ENCODE assay signal across 1 cellular context in genomic region chr22:49826603-49827306, GRCh38.
TF ChIP-seq lines count a peak whose summit lies in the region.

No MANE protein-coding gene starts in this region.

TF ChIP-seq in K562, 482 proteins besides CTCF, POLR2A, EP300 and RAD21 (continued from another document and continues in another):
- TF ChIP-seq DEAF1 (CRISPR knock-in tag; IDR thresholded peaks at IDR 0.05) (no peak), PURB (CRISPR knock-in tag; IDR thresholded peaks at IDR 0.05; ENCODE audit: low read depth) (no peak), CEBPB (tag; IDR thresholded peaks at IDR 0.05) (no peak), POLR2G (IDR thresholded peaks at IDR 0.05; ENCODE audit: low read depth, low read length) (peak; percentile 71), NCOA6 (IDR thresholded peaks at IDR 0.05) (no peak), EWSR1 (IDR thresholded peaks at IDR 0.05; ENCODE audit: borderline replicate concordance, low read depth, partially characterized antibody) (no peak), UBTF (IDR thresholded peaks at IDR 0.05; ENCODE audit: borderline replicate concordance in 1 of 2, low read depth in 2 of 2, low read length in 2 of 2) (peak in 1 of 2 experiments; percentile 0; a peak in 2 of 4 replicates), ARID3B (CRISPR knock-in tag; IDR thresholded peaks at IDR 0.05; ENCODE audit: borderline replicate concordance) (no peak), ETS1 (conservative IDR thresholded peaks at IDR 0.05; ENCODE audit: control insufficient read depth, low read depth, low read length) (0 out of 2 replicates have a peak, but pooled peaks have one; percentile 22), ZNF639 (CRISPR knock-in tag; conservative IDR thresholded peaks at IDR 0.05 in 1 of 2, IDR thresholded peaks at IDR 0.05 in 1 of 2) (0 out of 4 replicates have a peak, but pooled peaks of 1 of the 2 experiments have one; percentile 22), ZNF239 (CRISPR knock-in tag; IDR thresholded peaks at IDR 0.05) (no peak), STAT5B (CRISPR knock-in tag; IDR thresholded peaks at IDR 0.05) (no peak), NFE2L1 (tag; IDR thresholded peaks at IDR 0.05; ENCODE audit: borderline replicate concordance, low read depth) (no peak), ZNF197 (CRISPR knock-in tag; IDR thresholded peaks at IDR 0.05; ENCODE audit: low read depth) (no peak), MTF1 (CRISPR knock-in tag; IDR thresholded peaks at IDR 0.05; ENCODE audit: borderline replicate concordance) (no peak), SMAD2 (IDR thresholded peaks at IDR 0.05; ENCODE audit: low read depth, low read length) (no peak), E2F6 (IDR thresholded peaks at IDR 0.05; ENCODE audit: borderline replicate concordance in 1 of 2, extremely low read depth in 1 of 2, insufficient read depth in 1 of 2, insufficient read length in 1 of 2, low read depth in 1 of 2, low read length in 1 of 2, poor library complexity in 1 of 2, severe bottlenecking in 1 of 2) (peak in 1 of 2 experiments; percentile 36), HOXB6 (CRISPR knock-in tag; IDR thresholded peaks at IDR 0.05; ENCODE audit: borderline replicate concordance) (no peak), HCFC1 (IDR thresholded peaks at IDR 0.05; ENCODE audit: low read depth, low read length) (no peak), JUN (IDR thresholded peaks at IDR 0.05; ENCODE audit: borderline replicate concordance, low read depth, low read length) (no peak), JUN (CRISPR knock-in tag; IDR thresholded peaks at IDR 0.05; ENCODE audit: borderline replicate concordance) (no peak), RBBP5 (IDR thresholded peaks at IDR 0.05; ENCODE audit: borderline replicate concordance, insufficient read depth, low read length, poor library complexity, severe bottlenecking) (peak; percentile 61), TGIF2 (CRISPR knock-in tag; IDR thresholded peaks at IDR 0.05) (no peak), EHMT2 (IDR thresholded peaks at IDR 0.05) (no peak), ETV5 (CRISPR knock-in tag; IDR thresholded peaks at IDR 0.05; ENCODE audit: low read depth) (no peak), ADNP (tag; IDR thresholded peaks at IDR 0.05) (no peak), ZNF253 (CRISPR knock-in tag; conservative IDR thresholded peaks at IDR 0.05) (no peak), TCF7 (IDR thresholded peaks at IDR 0.05; ENCODE audit: borderline replicate concordance) (no peak), L3MBTL2 (IDR thresholded peaks at IDR 0.05) (peak; percentile 67), E2F4 (CRISPR knock-in tag; IDR thresholded peaks at IDR 0.05; ENCODE audit: low read depth) (no peak), KAT2B (IDR thresholded peaks at IDR 0.05; ENCODE audit: low read depth, low read length) (no peak), ARNT (IDR thresholded peaks at IDR 0.05) (no peak), SIN3B (IDR thresholded peaks at IDR 0.05; ENCODE audit: low read depth) (0 out of 2 replicates have a peak, but pooled peaks have one; percentile 36), ZNF589 (CRISPR knock-in tag; IDR thresholded peaks at IDR 0.05; ENCODE audit: low read depth) (no peak), OTX1 (CRISPR knock-in tag; IDR thresholded peaks at IDR 0.05) (no peak), ZNF318 (IDR thresholded peaks at IDR 0.05; ENCODE audit: borderline replicate concordance in 1 of 2, low read depth in 1 of 2) (no peak), RNF219 (CRISPR knock-in tag; IDR thresholded peaks at IDR 0.05) (no peak), PHF8 (IDR thresholded peaks at IDR 0.05; ENCODE audit: borderline replicate concordance, low read length) (peak; percentile 42; the same call in 1 of the 2 replicates), SPI1 (IDR thresholded peaks at IDR 0.05; ENCODE audit: borderline replicate concordance, low read depth, low read length) (no peak), POLR3A (IDR thresholded peaks at IDR 0.05; ENCODE audit: borderline replicate concordance, extremely low read depth, insufficient read depth, insufficient read length) (no peak), FIP1L1 (IDR thresholded peaks at IDR 0.05; ENCODE audit: low read depth, low read length, poor library complexity, severe bottlenecking) (no peak)
